8 cellular contexts compared by ENCODE assay signal in the genomic region with DNA sequence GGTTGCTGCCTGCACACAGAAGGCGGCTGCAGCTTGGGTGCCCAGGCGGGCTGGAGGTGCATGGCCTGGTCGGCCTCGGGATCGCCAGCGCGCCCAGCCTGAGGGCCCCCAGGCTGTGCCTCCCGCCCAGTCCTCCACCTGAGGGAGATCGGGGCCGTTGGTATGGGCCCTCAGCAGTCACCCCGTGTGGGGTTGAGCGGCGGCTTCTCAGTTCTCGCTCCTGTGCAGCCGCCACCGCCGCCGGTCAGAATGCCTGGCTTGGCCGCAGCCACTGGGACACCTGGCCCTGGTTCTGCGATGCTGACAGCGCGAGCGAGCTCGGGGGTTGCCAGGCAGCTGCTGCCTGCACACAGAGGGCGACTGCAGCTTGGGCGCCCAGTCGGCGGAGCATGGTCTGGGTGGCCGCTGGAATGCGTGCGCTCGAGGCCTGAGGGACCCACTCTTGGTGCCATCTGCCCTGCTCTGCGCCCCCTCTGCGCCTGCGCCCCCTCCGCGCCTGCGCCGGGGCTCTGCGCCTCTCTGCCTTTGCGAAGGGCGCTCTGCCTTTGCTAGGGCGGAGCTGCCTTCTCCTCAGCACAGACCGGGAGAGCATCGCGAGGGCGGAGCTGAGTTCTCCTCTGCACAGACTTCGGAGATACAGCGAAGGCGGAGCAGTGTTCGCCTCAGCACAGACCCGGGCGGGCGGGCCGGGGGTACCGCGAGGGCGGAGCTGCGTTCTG.
DNase-seq lines count a peak whose midpoint lies in the region; ATAC-seq, FAIRE-seq and TF ChIP-seq lines count a peak whose summit lies in the region.
"Not testable (repeated sequence)": the region's sequence is repeated elsewhere in the genome, so short reads cannot be mapped to it uniquely, and the experiment has no call there.

No MANE protein-coding gene starts in this region.

- not testable (repeated sequence) for FAIRE-seq in pancreas (lab: Jason Lieb, UNC)

- H3K4me3 ChIP-seq in astrocyte of the spinal cord (ENCODE audit: low read depth, low read length) (peak overlapping the region; percentile 41), pancreas (peak overlapping the region; percentile 22 to 58 (median 38))

- WGBS in pancreas, 2 donors, result 4 to 6% methylated on average over 47 to 49 of the region's 59 CpGs

- H3K4me1 Mint-ChIP-seq in activated B cell treated with CpG ODN at 0.5 μM for 24 hours; stimulated activated memory B cell treated with anti-CD40 and anti-IgM and Interleukin-4, amounts not matched to agents 10 μg/mL and 1 μg/mL and 100 μg/mL, for 72 hours: not testable (repeated sequence)

- H3K27me3 Mint-ChIP-seq in activated B cell treated with CpG ODN at 0.5 μM for 24 hours; stimulated activated memory B cell treated with anti-CD40 and anti-IgM and Interleukin-4, amounts not matched to agents 10 μg/mL and 1 μg/mL and 100 μg/mL, for 72 hours: not testable (repeated sequence)

- in situ Hi-C loops in astrocyte of the spinal cord (cut with HindIII; ENCODE audit: low sequenced_read_pairs), result not testable (repeated sequence)

- H3K9ac ChIP-seq in ES-I3 (ENCODE audit: low read depth, low read length), result peak overlapping the region; percentile 47; the same call in 1 of the 2 replicates

- peak overlapping the region in 1 of 4 donors; percentile 48 for H3K27ac ChIP-seq in pancreas

- not testable (repeated sequence) for H3K9me3 Mint-ChIP-seq in activated B cell treated with CpG ODN at 0.5 μM for 24 hours; stimulated activated memory B cell treated with anti-CD40 and anti-IgM and Interleukin-4, amounts not matched to agents 10 μg/mL and 1 μg/mL and 100 μg/mL, for 72 hours

- not testable (repeated sequence) for H3K27me3 ChIP-seq in pancreas

- POLR2A ChIA-PET in activated B cell treated with CpG ODN at 0.5 μM for 24 hours (lab: Charles Lee), result not testable (repeated sequence)

- CTCF ChIA-PET in activated B cell treated with CpG ODN at 0.5 μM for 24 hours (lab: Charles Lee), result not testable (repeated sequence)

- ATAC-seq in GM21576 (IDR thresholded peaks at IDR 0.05; ENCODE audit: unreplicated experiment), result peak; percentile 100
- ATAC-seq in HG03521 (IDR thresholded peaks at IDR 0.05; ENCODE audit: unreplicated experiment), result peak; percentile 100
- ATAC-seq in activated B cell treated with CpG ODN at 0.5 μM for 24 hours (ENCODE audit: low read depth), result peak; percentile 100
- ATAC-seq in left cardiac atrium, result peak; percentile 100
- peak; percentile 98 to 100 (median 100) for ATAC-seq in pancreas
- ATAC-seq in stimulated activated memory B cell treated with anti-CD40 and anti-IgM and Interleukin-4, amounts not matched to agents 10 μg/mL and 1 μg/mL and 100 μg/mL, for 72 hours, result peak; percentile 100

- not testable (repeated sequence) for H3K36me3 Mint-ChIP-seq in activated B cell treated with CpG ODN at 0.5 μM for 24 hours (ENCODE audit: low read depth); stimulated activated memory B cell treated with anti-CD40 and anti-IgM and Interleukin-4, amounts not matched to agents 10 μg/mL and 1 μg/mL and 100 μg/mL, for 72 hours

- not testable (repeated sequence) for H3K4me1 ChIP-seq in ES-I3 (ENCODE audit: insufficient read depth, low read length); pancreas

- peak; percentile 78 for DNase-seq in activated B cell treated with CpG ODN at 0.5 μM for 24 hours
- DNase-seq in astrocyte of the spinal cord (ENCODE audit: low read depth, low spot score), result peak; percentile 75
- DNase-seq in left cardiac atrium, result peak; percentile 28
- DNase-seq in pancreas, result peak; percentile 31 to 90 (median 66)

- H3K27ac Mint-ChIP-seq in activated B cell treated with CpG ODN at 0.5 μM for 24 hours; stimulated activated memory B cell treated with anti-CD40 and anti-IgM and Interleukin-4, amounts not matched to agents 10 μg/mL and 1 μg/mL and 100 μg/mL, for 72 hours: not testable (repeated sequence)

- peak overlapping the region; percentile 77 for H3K4me3 Mint-ChIP-seq in activated B cell treated with CpG ODN at 0.5 μM for 24 hours
- H3K4me3 Mint-ChIP-seq in stimulated activated memory B cell treated with anti-CD40 and anti-IgM and Interleukin-4, amounts not matched to agents 10 μg/mL and 1 μg/mL and 100 μg/mL, for 72 hours, result peak overlapping the region; percentile 76

- intact Hi-C loops in activated B cell treated with CpG ODN at 0.5 μM for 24 hours (cut with micrococcal nuclease); left cardiac atrium (cut with DNase I); pancreas (cut with DNase I): not testable (repeated sequence)

- H3K9me3 ChIP-seq in ES-I3 (ENCODE audit: control insufficient read depth, insufficient read depth, low read length); pancreas: not testable (repeated sequence)

- not testable (repeated sequence) for TF ChIP-seq CTCF in activated B cell treated with CpG ODN at 0.5 μM for 24 hours (IDR thresholded peaks at IDR 0.05); astrocyte of the spinal cord (IDR thresholded peaks at IDR 0.05; ENCODE audit: low read depth, low read length); pancreas (IDR thresholded peaks at IDR 0.05)

- H3K36me3 ChIP-seq in ES-I3 (ENCODE audit: insufficient read depth, low read length); pancreas: not testable (repeated sequence)

Comparison
In these comparisons a context has a peak if more than half of its experiments do, and no peak if none do; other contexts are left out.
1. DNase-seq: peak in every context shown above with its lines; median percentile 78 in activated B cell treated with CpG ODN at 0.5 μM for 24 hours; 75 in astrocyte of the spinal cord; 66 in pancreas; 28 in left cardiac atrium.